Comparison of ENCODE assay signal across 22 cellular contexts in genomic region chr2:217945530-217945929, GRCh38. TPM values are rescaled to one million over a fixed set of nuclear protein-coding genes. Genes with fewer than 3 reads are reported as not detected.
DNase-seq lines count a peak whose midpoint lies in the region; ATAC-seq and TF ChIP-seq lines count a peak whose summit lies in the region.
"Had no signal": no experiment of that assay in that cellular context is flagged by ENCODE, and none has a peak within 500 bp of the region (broad histone marks: within the 10 kb centered on the region; RNA-seq: fewer than 3 reads in every experiment).

No MANE protein-coding gene starts in this region.

- intact Hi-C loops in adrenal gland (cut with DNase I) (loop anchor here in 1 of 2 donors (1.0 kb wide), 1 partner anchor 88 kb away; no protein-coding TSS in a partner anchor), esophagus squamous epithelium (cut with DNase I) (no loop called here), prostate gland (cut with DNase I) (loop anchor here (2.0 kb wide), 1 partner anchor 35 kb away; no protein-coding TSS in a partner anchor), tibial artery (cut with DNase I; ENCODE audit: low total_unique reads) (loop anchor here (2.0 kb wide), 1 partner anchor 43 kb away; no protein-coding TSS in a partner anchor)

- TF ChIP-seq POLR2A in adrenal gland (IDR thresholded peaks at IDR 0.05): no peak
- TF ChIP-seq POLR2A in esophagus squamous epithelium (IDR thresholded peaks at IDR 0.05): no peak
- no peak for TF ChIP-seq POLR2A in prostate gland (IDR thresholded peaks at IDR 0.05)

- H3K9me3 ChIP-seq in adrenal gland (replicated peaks in 1 of 3) (no peaks in the 10 kb centered on the region), esophagus squamous epithelium (no peaks in the 10 kb centered on the region), prostate gland (no peaks in the 10 kb centered on the region), tibial artery (no peaks in the 10 kb centered on the region)
- H3K9me3 ChIP-seq in CD8-positive, alpha-beta memory T cell (ENCODE audit: low read length): no peaks in the 10 kb centered on the region
- H3K9me3 ChIP-seq: heart left ventricle, SK-N-SH, upper lobe of left lung had no signal

- ATAC-seq in HG02763 (IDR thresholded peaks at IDR 0.05; ENCODE audit: unreplicated experiment): no peak
- ATAC-seq: activated CD4-positive, alpha-beta T cell treated with anti-CD3 and anti-CD28 coated beads for 36 hours; heart left ventricle; stimulated activated naive CD8-positive, alpha-beta T cell treated with anti-CD3 and anti-CD28 coated beads, Interleukin-15, amount 100 ng/mL, for 72 hours had no signal

- H3K36me3 Mint-ChIP-seq in CD8-positive, alpha-beta memory T cell: no peaks in the 10 kb centered on the region

- no peak overlapping the region for H3K4me3 Mint-ChIP-seq in CD8-positive, alpha-beta memory T cell
- H3K4me3 Mint-ChIP-seq: activated CD4-positive, alpha-beta T cell treated with anti-CD3 and anti-CD28 coated beads for 36 hours; activated T-cell treated with anti-CD3 and anti-CD28 coated beads, Interleukin-2, amount 50 U/mL, for 24 hours; stimulated activated naive CD8-positive, alpha-beta T cell treated with anti-CD3 and anti-CD28 coated beads, Interleukin-15, amount 100 ng/mL, for 72 hours had no signal

- H3K27ac Mint-ChIP-seq in CD8-positive, alpha-beta memory T cell: no peak overlapping the region
- H3K27ac Mint-ChIP-seq: activated CD4-positive, alpha-beta T cell treated with anti-CD3 and anti-CD28 coated beads for 36 hours; activated T-cell treated with anti-CD3 and anti-CD28 coated beads, Interleukin-2, amount 50 U/mL, for 24 hours; stimulated activated naive CD8-positive, alpha-beta T cell treated with anti-CD3 and anti-CD28 coated beads, Interleukin-15, amount 100 ng/mL, for 72 hours had no signal

- H3K4me3 ChIP-seq in adrenal gland (no peak overlapping the region), esophagus squamous epithelium (no peak overlapping the region), prostate gland (no peak overlapping the region), tibial artery (peak overlapping the region in 1 of 2 donors; percentile 3)
- no peak overlapping the region for H3K4me3 ChIP-seq in CD8-positive, alpha-beta memory T cell (ENCODE audit: low read length)
- H3K4me3 ChIP-seq: upper lobe of left lung had no signal

- CTCF ChIA-PET in CD8-positive, alpha-beta memory T cell (lab: Charles Lee): no interaction called here

- TF ChIP-seq CTCF in adrenal gland (IDR thresholded peaks at IDR 0.05) (no peak), esophagus squamous epithelium (IDR thresholded peaks at IDR 0.05) (no peak), prostate gland (IDR thresholded peaks at IDR 0.05) (no peak), tibial artery (IDR thresholded peaks at IDR 0.05) (no peak)

- H3K27ac ChIP-seq in adrenal gland: peak overlapping the region in 3 of 5 donors; percentile 13 to 98 (median 46)
- peak overlapping the region; percentile 0 to 92 (median 86) for H3K27ac ChIP-seq in esophagus squamous epithelium
- peak overlapping the region; percentile 57 to 91 for H3K27ac ChIP-seq in prostate gland
- peak overlapping the region; percentile 95 to 98 for H3K27ac ChIP-seq in tibial artery
- no peak overlapping the region for H3K27ac ChIP-seq in CD8-positive, alpha-beta memory T cell (ENCODE audit: low read depth, low read length)
- H3K27ac ChIP-seq: brain microvascular endothelial cell, RWPE1 had no signal

- no peaks in the 10 kb centered on the region for H3K36me3 ChIP-seq in adrenal gland (replicated peaks in 1 of 2)
- no peaks in the 10 kb centered on the region for H3K36me3 ChIP-seq in esophagus squamous epithelium
- H3K36me3 ChIP-seq in prostate gland: no peaks in the 10 kb centered on the region
- H3K36me3 ChIP-seq in tibial artery: peaks cover 6 to 26% (median 10%) of the 10 kb centered on the region in 3 donors
- H3K36me3 ChIP-seq in CD8-positive, alpha-beta memory T cell (ENCODE audit: insufficient read depth, low read length): no peaks in the 10 kb centered on the region
- H3K36me3 ChIP-seq: brain microvascular endothelial cell, heart left ventricle, upper lobe of left lung had no signal

- no peaks in the 10 kb centered on the region for H3K27me3 ChIP-seq in adrenal gland
- no peaks in the 10 kb centered on the region for H3K27me3 ChIP-seq in esophagus squamous epithelium
- H3K27me3 ChIP-seq in prostate gland (replicated peaks; ENCODE audit: insufficient read depth): no peaks in the 10 kb centered on the region
- no peaks in the 10 kb centered on the region for H3K27me3 ChIP-seq in tibial artery
- H3K27me3 ChIP-seq in CD8-positive, alpha-beta memory T cell (ENCODE audit: insufficient read depth, low read length, poor library complexity, severe bottlenecking): no peaks in the 10 kb centered on the region
- H3K27me3 ChIP-seq: brain microvascular endothelial cell, heart left ventricle, upper lobe of left lung had no signal

- H3K4me1 Mint-ChIP-seq in CD8-positive, alpha-beta memory T cell: no peaks in the 10 kb centered on the region
- H3K4me1 Mint-ChIP-seq: activated CD4-positive, alpha-beta T cell treated with anti-CD3 and anti-CD28 coated beads for 36 hours; stimulated activated naive CD8-positive, alpha-beta T cell treated with anti-CD3 and anti-CD28 coated beads, Interleukin-15, amount 100 ng/mL, for 72 hours had no signal

- DNase-seq in adrenal gland (peak in 1 of 7 donors; percentile 9), esophagus squamous epithelium (lab: John Stamatoyannopoulos, UW) (no peak), prostate gland (ENCODE audit: low spot score) (no peak), tibial artery (peak in 1 of 2 donors; percentile 61), SKM-1 (lab: John Stamatoyannopoulos, UW; ENCODE audit: unreplicated experiment) (no peak)
- no peak for DNase-seq in CD8-positive, alpha-beta memory T cell
- DNase-seq: activated CD4-positive, alpha-beta T cell treated with anti-CD3 and anti-CD28 coated beads for 36 hours; activated gamma-delta T cell; activated T-cell treated with anti-CD3 and anti-CD28 coated beads, Interleukin-2, amount 50 U/mL, for 24 hours; brain microvascular endothelial cell; Kasumi-1; kidney; MV-4-11; NCI-H146; NCI-H446 treated with DMSO at 0.1 percent for 48 hours; SK-N-SH; stimulated activated naive CD8-positive, alpha-beta T cell treated with anti-CD3 and anti-CD28 coated beads, Interleukin-15, amount 100 ng/mL, for 72 hours; T-helper 2 cell; upper lobe of left lung had no signal

- peaks cover 34 to 79% of the 10 kb centered on the region in 2 donors for H3K4me1 ChIP-seq in adrenal gland (replicated peaks in 1 of 2)
- H3K4me1 ChIP-seq in esophagus squamous epithelium: peaks cover 30 to 92% (median 33%) of the 10 kb centered on the region in 3 donors
- H3K4me1 ChIP-seq in prostate gland (replicated peaks): no peaks in the 10 kb centered on the region
- H3K4me1 ChIP-seq in tibial artery: peaks cover 6 to 75% (median 57%) of the 10 kb centered on the region in 4 donors
- no peaks in the 10 kb centered on the region for H3K4me1 ChIP-seq in CD8-positive, alpha-beta memory T cell (ENCODE audit: insufficient read depth, low read length)

- no peaks in the 10 kb centered on the region for H3K9me3 Mint-ChIP-seq in CD8-positive, alpha-beta memory T cell
- H3K9me3 Mint-ChIP-seq: activated T-cell treated with anti-CD3 and anti-CD28 coated beads, Interleukin-2, amount 50 U/mL, for 24 hours; stimulated activated naive CD8-positive, alpha-beta T cell treated with anti-CD3 and anti-CD28 coated beads, Interleukin-15, amount 100 ng/mL, for 72 hours had no signal

- POLR2A ChIA-PET in CD8-positive, alpha-beta memory T cell (lab: Charles Lee): no interaction called here

- peaks cover 15 to 39% of the 10 kb centered on the region in 2 donors for H3K27me3 Mint-ChIP-seq in CD8-positive, alpha-beta memory T cell

- WGBS in adrenal gland, 4 donors: 80 to 90% (median 86%) methylated on average over 5 of the region's 5 CpGs
- 86 to 93% methylated on average over 3 to 5 of the region's 5 CpGs for WGBS in esophagus squamous epithelium, 2 donors
- WGBS in prostate gland: 76% methylated on average over 5 of the region's 5 CpGs

RNA-seq across cellular contexts. Expression of gene TNS1, which starts 57.3 kb away (rescaled TPM):
- total RNA-seq in adrenal gland (100 to 1,000 TPM; 238 to 341 (median 304) TPM), esophagus squamous epithelium (100 to 1,000 TPM in 1 of 4 donors, 10 to 100 TPM in 3; 34.7 to 201 (median 59.2) TPM), prostate gland (100 to 1,000 TPM; 238 to 659 TPM)
- polyA plus RNA-seq in adrenal gland: 100 to 1,000 TPM in 2 of 3 donors, 10 to 100 TPM in 1; 46.7 to 123 (median 122) TPM
- 1 to 10 TPM; 1.1 to 1.8 TPM for total RNA-seq in CD8-positive, alpha-beta memory T cell
- polyA plus RNA-seq in CD8-positive, alpha-beta memory T cell: not detected

Comparison
In these comparisons a context has a peak if more than half of its experiments do, and no peak if none do; other contexts are left out.
1. RNA of gene TNS1, which starts 57.3 kb away (total RNA-seq): 238 to 659 TPM in prostate gland, 238 to 341 TPM in adrenal gland and 34.7 to 201 TPM in esophagus squamous epithelium; 1.1 to 1.8 TPM in CD8-positive, alpha-beta memory T cell; every median in the first group is over 10 times any median in the second.